In genomic region chr2:36296798-36297197, GRCh38 we compare ENCODE assay signal across 2 cellular contexts.
TF ChIP-seq lines count a peak whose summit lies in the region.

No MANE protein-coding gene starts in this region.

TF ChIP-seq in H1, 55 proteins besides CTCF, POLR2A, EP300 and RAD21:
- TF ChIP-seq CBX8 (IDR thresholded peaks at IDR 0.05; ENCODE audit: borderline replicate concordance, low read depth, low read length) (no peak), TCF12 (IDR thresholded peaks at IDR 0.05; ENCODE audit: low read depth, low read length) (0 out of 2 replicates have a peak, but pooled peaks have one; percentile 41)
TF ChIP-seq in H1: peak in this region for 1.

TF ChIP-seq in HEK293T, 16 proteins besides CTCF, POLR2A, EP300 and RAD21:
- TF ChIP-seq CTBP1 (IDR thresholded peaks at IDR 0.05; ENCODE audit: borderline replicate concordance) (no peak), L3MBTL2 (conservative IDR thresholded peaks at IDR 0.05) (no peak), NFRKB (IDR thresholded peaks at IDR 0.05) (no peak), ELF4 (IDR thresholded peaks at IDR 0.05) (no peak), ARNT (IDR thresholded peaks at IDR 0.05) (no peak), HDGF (IDR thresholded peaks at IDR 0.05; ENCODE audit: borderline replicate concordance) (no peak), FOXM1 (IDR thresholded peaks at IDR 0.05; ENCODE audit: borderline replicate concordance) (no peak), FOXA1 (IDR thresholded peaks at IDR 0.05) (no peak), BHLHE40 (IDR thresholded peaks at IDR 0.05; ENCODE audit: borderline replicate concordance) (no peak), TARDBP (IDR thresholded peaks at IDR 0.05) (no peak), FOXK2 (IDR thresholded peaks at IDR 0.05) (no peak), ZNF384 (IDR thresholded peaks at IDR 0.05) (no peak), SUZ12 (IDR thresholded peaks at IDR 0.05) (no peak), SP1 (IDR thresholded peaks at IDR 0.05) (no peak), PKNOX1 (IDR thresholded peaks at IDR 0.05) (no peak), LEF1 (IDR thresholded peaks at IDR 0.05; ENCODE audit: borderline replicate concordance) (no peak)
TF ChIP-seq in HEK293T: peak in this region for 0.
